27 cellular contexts compared by ENCODE assay signal in the genomic region with DNA sequence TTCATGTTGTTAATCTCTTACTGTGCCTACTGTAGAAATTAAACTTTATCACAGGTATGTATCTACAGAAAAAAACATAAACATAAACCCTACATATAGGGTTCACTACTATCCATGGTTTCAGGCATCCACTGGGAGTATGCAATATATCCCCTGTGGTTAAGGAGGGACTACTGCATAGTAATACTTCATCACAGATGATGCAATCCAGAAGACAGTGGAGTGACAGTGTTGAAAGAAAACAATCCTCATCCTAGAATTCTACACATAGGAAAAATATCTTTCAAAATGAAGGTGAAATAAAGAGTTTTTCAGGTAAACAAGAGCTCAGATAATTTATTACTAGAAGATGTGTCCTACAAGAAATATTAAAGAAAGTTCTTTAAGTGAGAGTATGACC.
"Had no signal": no experiment of that assay in that cellular context is flagged by ENCODE, and none has a peak within 500 bp of the region (broad histone marks: within the 10 kb centered on the region; RNA-seq: fewer than 3 reads in every experiment).

No MANE protein-coding gene starts in this region.

- H3K36me3 ChIP-seq: cardiac muscle cell, pancreas, prostate gland, suprapubic skin, upper lobe of right lung had no signal

- H3K4me1 Mint-ChIP-seq: activated CD4-positive, alpha-beta T cell treated with anti-CD3 and anti-CD28 coated beads, Interleukin-2, amount 10 ng/mL, durations not matched to agents 7 days and 5 days; activated naive CD4-positive, alpha-beta T cell treated with anti-CD3 and anti-CD28 coated beads, Interleukin-2, amount 50 U/mL, for 24 hours; activated naive CD8-positive, alpha-beta T cell treated with anti-CD3 and anti-CD28 coated beads, Interleukin-2, amount 50 U/mL, for 24 hours; immature natural killer cell; memory B cell; naive thymus-derived CD4-positive, alpha-beta T cell; WTC11 had no signal

- H3K9me3 ChIP-seq: pancreas, prostate gland, suprapubic skin had no signal

- H3K27me3 Mint-ChIP-seq: activated CD4-positive, alpha-beta T cell treated with anti-CD3 and anti-CD28 coated beads, Interleukin-2, amount 10 ng/mL, durations not matched to agents 7 days and 5 days; activated naive CD8-positive, alpha-beta T cell treated with anti-CD3 and anti-CD28 coated beads, Interleukin-2, amount 50 U/mL, for 24 hours; effector memory CD8-positive, alpha-beta T cell; memory B cell had no signal

- DNase-seq: activated CD4-positive, alpha-beta T cell treated with anti-CD3 and anti-CD28 coated beads for 1 hour; activated CD4-positive, alpha-beta T cell treated with anti-CD3 and anti-CD28 coated beads, Interleukin-2, amount 10 ng/mL, durations not matched to agents 7 days and 5 days; activated CD8-positive, alpha-beta T cell treated with anti-CD3 and anti-CD28 coated beads for 36 hours; activated naive CD8-positive, alpha-beta T cell treated with anti-CD3 and anti-CD28 coated beads, Interleukin-2, amount 50 U/mL, for 24 hours; activated T-cell treated with anti-CD3 and anti-CD28 coated beads, Interleukin-2, amount 50 U/mL, for 4 hours; cerebellar nuclear complex; cortex of kidney; effector memory CD8-positive, alpha-beta T cell; foreskin keratinocyte; heart left ventricle; hypothalamus; immature natural killer cell; midbrain; naive thymus-derived CD4-positive, alpha-beta T cell; pancreas; stimulated activated CD4-positive, alpha-beta T cell treated with anti-CD3 and anti-CD28 coated beads, Interleukin-15, amount 100 ng/mL, for 24 hours; stimulated activated naive CD4-positive, alpha-beta T cell; T-helper 2 cell; tibial artery; upper lobe of right lung had no signal

- H3K4me1 ChIP-seq: heart left ventricle, pancreas, prostate gland, suprapubic skin, tibial artery, upper lobe of right lung had no signal

- H3K4me3 Mint-ChIP-seq: activated CD4-positive, alpha-beta T cell treated with anti-CD3 and anti-CD28 coated beads, Interleukin-2, amount 10 ng/mL, durations not matched to agents 7 days and 5 days; activated CD8-positive, alpha-beta T cell treated with anti-CD3 and anti-CD28 coated beads for 36 hours; activated naive CD4-positive, alpha-beta T cell treated with anti-CD3 and anti-CD28 coated beads, Interleukin-2, amount 50 U/mL, for 24 hours; activated naive CD8-positive, alpha-beta T cell treated with anti-CD3 and anti-CD28 coated beads, Interleukin-2, amount 50 U/mL, for 24 hours; activated T-cell treated with anti-CD3 and anti-CD28 coated beads, Interleukin-2, amount 50 U/mL, for 4 hours; effector memory CD8-positive, alpha-beta T cell; immature natural killer cell; memory B cell; naive thymus-derived CD4-positive, alpha-beta T cell; WTC11 had no signal

- H3K27ac ChIP-seq: cardiac muscle cell, foreskin keratinocyte, heart left ventricle, pancreas, prostate gland, suprapubic skin, tibial artery, upper lobe of right lung had no signal

- H3K27me3 ChIP-seq: cardiac muscle cell, foreskin keratinocyte, heart left ventricle, pancreas, suprapubic skin, tibial artery, upper lobe of right lung had no signal

- H3K4me3 ChIP-seq: cardiac muscle cell, heart left ventricle, pancreas, prostate gland, suprapubic skin, tibial artery, upper lobe of right lung had no signal

- H3K27ac Mint-ChIP-seq: activated CD4-positive, alpha-beta T cell treated with anti-CD3 and anti-CD28 coated beads, Interleukin-2, amount 10 ng/mL, durations not matched to agents 7 days and 5 days; activated CD8-positive, alpha-beta T cell treated with anti-CD3 and anti-CD28 coated beads for 36 hours; activated naive CD4-positive, alpha-beta T cell treated with anti-CD3 and anti-CD28 coated beads, Interleukin-2, amount 50 U/mL, for 24 hours; activated naive CD8-positive, alpha-beta T cell treated with anti-CD3 and anti-CD28 coated beads, Interleukin-2, amount 50 U/mL, for 24 hours; activated T-helper 2 cell treated with anti-CD3 and anti-CD28 coated beads, Interferon-gamma antibody, Interleukin-2, Interleukin-4, amounts not matched to agents 10 μg/mL and 5 μg/mL and 100 μg/mL, durations not matched to agents 14 hours and 24 hours and 36 hours; effector memory CD8-positive, alpha-beta T cell; immature natural killer cell; memory B cell; naive thymus-derived CD4-positive, alpha-beta T cell; WTC11 had no signal
